Comparison of ENCODE assay signal across 23 cellular contexts in genomic region chr5:68192679-68193060, GRCh38. TPM values are rescaled to one million over a fixed set of nuclear protein-coding genes. Genes with fewer than 3 reads are reported as not detected.
DNase-seq lines count a peak whose midpoint lies in the region; ATAC-seq, FAIRE-seq and TF ChIP-seq lines count a peak whose summit lies in the region.
"Had no signal": no experiment of that assay in that cellular context is flagged by ENCODE, and none has a peak within 500 bp of the region (broad histone marks: within the 10 kb centered on the region; RNA-seq: fewer than 3 reads in every experiment).

No MANE protein-coding gene starts in this region.

- no peaks in the 10 kb centered on the region for H3K36me3 ChIP-seq in HepG2 (replicated peaks in 1 of 2; ENCODE audit: control insufficient read depth in 1 of 2, insufficient read depth in 2 of 2, low read length in 2 of 2)
- no peaks in the 10 kb centered on the region for H3K36me3 ChIP-seq in right lobe of liver
- H3K36me3 ChIP-seq in mesendoderm (ENCODE audit: control insufficient read depth, insufficient read depth, low read length): no peaks in the 10 kb centered on the region
- no peaks in the 10 kb centered on the region for H3K36me3 ChIP-seq in aorta (ENCODE audit: control insufficient read depth in 1 of 2, insufficient read depth in 2 of 2, low read length in 1 of 2)
- H3K36me3 ChIP-seq in SJCRH30: no peaks in the 10 kb centered on the region
- H3K36me3 ChIP-seq: neural progenitor cell, WERI-Rb-1 had no signal

- WGBS in HepG2 (ENCODE audit: low lambda C conversion rate): 67% methylated on average over 3 of the region's 3 CpGs
- 100% methylated on average over 3 of the region's 3 CpGs for WGBS in right lobe of liver (ENCODE audit: insufficient coverage, low coverage, low lambda C conversion rate, missing lambda C conversion rate)
- WGBS in mesendoderm (ENCODE audit: extremely low coverage, insufficient coverage, low lambda C conversion rate): no CpG with 5 or more reads among the region's 3 CpGs
- WGBS in aorta, 2 donors: 28 to 36% methylated on average over 3 of the region's 3 CpGs

- no TSS peak for BruUV-seq in HepG2 (replicated peaks; lab: Mats Ljungman, UMichigan)

- no peak overlapping the region for H2AK5ac ChIP-seq in mesendoderm (ENCODE audit: low read length)

- peaks cover 40% of the 10 kb centered on the region for H3K4me1 ChIP-seq in HepG2 (ENCODE audit: insufficient read depth, low read length)
- peaks cover 0 to 3% (median 0%) of the 10 kb centered on the region in 4 donors for H3K4me1 ChIP-seq in right lobe of liver
- H3K4me1 ChIP-seq in mesendoderm (ENCODE audit: control insufficient read depth, low read depth, low read length): peaks cover 10% of the 10 kb centered on the region
- H3K4me1 ChIP-seq in aorta (ENCODE audit: control insufficient read depth in 1 of 2, insufficient read depth in 2 of 2, low read length in 2 of 2): peaks cover 5 to 11% of the 10 kb centered on the region in 2 donors
- peaks cover 8% of the 10 kb centered on the region for H3K4me1 ChIP-seq in SJCRH30

- no peak overlapping the region for H3K56ac ChIP-seq in mesendoderm (ENCODE audit: low read length)

- no peak overlapping the region for H2BK5ac ChIP-seq in mesendoderm (ENCODE audit: low read length)

- H2BK15ac ChIP-seq in mesendoderm (replicated peaks; ENCODE audit: low read depth): no peak overlapping the region

- no peak overlapping the region for H4K5ac ChIP-seq in mesendoderm (ENCODE audit: low read length)

- H3K18ac ChIP-seq in mesendoderm (ENCODE audit: low read length): peak overlapping the region; percentile 44

- CTCF ChIA-PET in HepG2 (lab: Yijun Ruan, JAX; ENCODE audit: low intra/inter-chr PET ratio, low total read pairs): no interaction called here

- ATAC-seq in HepG2 (no peak), right lobe of liver (no peak), aorta (ENCODE audit: low FRiP score) (peak; percentile 8)
- ATAC-seq: stimulated activated effector memory CD8-positive, alpha-beta T cell treated with anti-CD3 and anti-CD28 coated beads, Interleukin-12 subunit alpha, Interleukin-12 subunit beta, amount 100 ng/mL, for 72 hours had no signal

- H2AFZ ChIP-seq in HepG2 (ENCODE audit: low read length): no peak overlapping the region
- H2AFZ ChIP-seq: neural progenitor cell had no signal

- H3K4me2 ChIP-seq in HepG2 (ENCODE audit: low read depth, low read length) (peak overlapping the region; percentile 45), mesendoderm (ENCODE audit: low read length) (no peak overlapping the region)
- H3K4me2 ChIP-seq: neural progenitor cell, smooth muscle cell had no signal

- no peak for TF ChIP-seq CTCF in HepG2 (CRISPR knock-in tag; IDR thresholded peaks at IDR 0.05)
- no peak for TF ChIP-seq CTCF in right lobe of liver (IDR thresholded peaks at IDR 0.05)
- TF ChIP-seq CTCF in choroid plexus epithelial cell (conservative IDR thresholded peaks at IDR 0.05; ENCODE audit: low read depth, low read length): no peak

- no peaks in the 10 kb centered on the region for H3K79me1 ChIP-seq in mesendoderm (ENCODE audit: low read length)

- H3K27me3 ChIP-seq in HepG2 (ENCODE audit: control insufficient read depth in 1 of 2, insufficient read depth in 2 of 2, low read length in 2 of 2) (no peaks in the 10 kb centered on the region; a peak in 1 of 5 replicates), right lobe of liver (no peaks in the 10 kb centered on the region), mesendoderm (ENCODE audit: insufficient read depth, low read length, poor library complexity) (no peaks in the 10 kb centered on the region), aorta (ENCODE audit: control insufficient read depth in 1 of 2, insufficient read depth in 2 of 2, low read length in 1 of 2) (no peaks in the 10 kb centered on the region), SJCRH30 (no peaks in the 10 kb centered on the region)

- H4K8ac ChIP-seq in mesendoderm (ENCODE audit: low read depth, low read length): no peak overlapping the region

- H3K9me3 ChIP-seq in HepG2 (ENCODE audit: low read length) (no peaks in the 10 kb centered on the region), right lobe of liver (no peaks in the 10 kb centered on the region), aorta (ENCODE audit: control insufficient read depth, low read length) (no peaks in the 10 kb centered on the region), SJCRH30 (replicated peaks) (no peaks in the 10 kb centered on the region)

- H3K9ac ChIP-seq in HepG2 (ENCODE audit: insufficient read depth, low read depth, low read length): no peak overlapping the region
- H3K9ac ChIP-seq in mesendoderm (ENCODE audit: low read length): no peak overlapping the region
- H3K9ac ChIP-seq: neural progenitor cell had no signal

- DNase-seq in HepG2 (ENCODE audit: low spot score): no peak
- no peak for DNase-seq in right lobe of liver
- peak; percentile 76 for DNase-seq in choroid plexus epithelial cell (ENCODE audit: low read depth)
- no peak for DNase-seq in mesendoderm
- DNase-seq in aorta: no peak
- DNase-seq in SJCRH30: no peak
- no peak for DNase-seq in NCI-H1105 (lab: John Stamatoyannopoulos, UW)
- DNase-seq in activated CD4-positive, alpha-beta T cell treated with anti-CD3 and anti-CD28 coated beads, Interleukin-2, amount 50 U/mL, for 48 hours: no peak
- DNase-seq: activated CD4-positive, alpha-beta T cell treated with anti-CD3 and anti-CD28 coated beads, Interleukin-2, amount 50 U/mL, for 1 hour; activated naive CD4-positive, alpha-beta T cell treated with anti-CD3 and anti-CD28 coated beads, Interleukin-2, amount 50 U/mL, for 16 hours; effector memory CD4-positive, alpha-beta T cell; H7; NCI-H1105 treated with DMSO at 0.1 percent for 48 hours; NCI-H2081 treated with DMSO at 0.1 percent for 48 hours; NCI-H345; NCI-H748 treated with DMSO at 0.1 percent for 48 hours; stimulated activated CD4-positive, alpha-beta T cell treated with anti-CD3 and anti-CD28 coated beads, Interleukin-2, amount 100 ng/mL, for 48 hours; WERI-Rb-1 had no signal

- no peak for TF ChIP-seq EP300 in HepG2 (IDR thresholded peaks at IDR 0.05; ENCODE audit: low read depth in 2 of 2, low read length in 2 of 2)
- no peak for TF ChIP-seq EP300 in HepG2 (CRISPR knock-in tag; IDR thresholded peaks at IDR 0.05; ENCODE audit: borderline replicate concordance)

- FAIRE-seq in HepG2 (lab: Jason Lieb, UNC): no peak
- FAIRE-seq: kidney, urothelium cell line had no signal

- in situ Hi-C loops in HepG2 (cut with HindIII; ENCODE audit: extremely low pct_ligation_motif_present, low pct_unique_long_range_greater_than_20kb): no loop called here

- no peak overlapping the region for H2BK120ac ChIP-seq in mesendoderm (ENCODE audit: low read depth, low read length)

- H3K79me2 ChIP-seq in HepG2 (ENCODE audit: insufficient read depth, low read length): no peaks in the 10 kb centered on the region
- no peaks in the 10 kb centered on the region for H3K79me2 ChIP-seq in mesendoderm (ENCODE audit: control insufficient read depth, insufficient read depth, low read length)

- TF ChIP-seq RAD21 in HepG2 (CRISPR knock-in tag; IDR thresholded peaks at IDR 0.05): no peak

- peak overlapping the region; percentile 7 for H3K4ac ChIP-seq in mesendoderm (ENCODE audit: low read depth, low read length)

- no peak overlapping the region for H3K23ac ChIP-seq in mesendoderm (ENCODE audit: low read length)

- intact Hi-C loops in HepG2 (cut with micrococcal nuclease; ENCODE audit: unreplicated experiment): no loop called here
- intact Hi-C loops in right lobe of liver (cut with DNase I): no loop called here
- intact Hi-C loops in aorta (cut with DNase I): no loop called here

- H4K20me1 ChIP-seq in HepG2 (ENCODE audit: insufficient read depth, low read length): no peaks in the 10 kb centered on the region

- H3K4me3 ChIP-seq in HepG2 (replicated peaks in 1 of 3; ENCODE audit: insufficient read depth in 1 of 3, low read depth in 2 of 3, low read length in 3 of 3): peak overlapping the region in 1 of 3 experiments; percentile 9; a peak in 1 of 6 replicates
- no peak overlapping the region for H3K4me3 ChIP-seq in right lobe of liver
- H3K4me3 ChIP-seq in choroid plexus epithelial cell (ENCODE audit: low read depth, low read length): no peak overlapping the region
- no peak overlapping the region for H3K4me3 ChIP-seq in mesendoderm (ENCODE audit: low read length)
- no peak overlapping the region for H3K4me3 ChIP-seq in aorta (ENCODE audit: low read length in 2 of 2)
- no peak overlapping the region for H3K4me3 ChIP-seq in SJCRH30
- H3K4me3 ChIP-seq: neural progenitor cell, smooth muscle cell had no signal

- POLR2A ChIA-PET in HepG2 (lab: Yijun Ruan, JAX): interaction anchor here (1.9 kb wide), 1 partner anchor 24 kb away, joined by 5 read pairs; the partner anchor contains the start of gene PIK3R1

- TF ChIP-seq POLR2A in HepG2 (IDR thresholded peaks at IDR 0.05; ENCODE audit: insufficient read depth in 1 of 2, low read depth in 2 of 2, low read length in 2 of 2) (no peak), right lobe of liver (IDR thresholded peaks at IDR 0.05) (no peak)

- H3K27ac ChIP-seq in HepG2 (ENCODE audit: extremely low read length, insufficient read depth, low read length) (no peak overlapping the region), right lobe of liver (no peak overlapping the region), mesendoderm (ENCODE audit: low read depth, low read length) (peak overlapping the region; percentile 17), aorta (ENCODE audit: low read depth in 1 of 2, low read length in 2 of 2) (peak overlapping the region; percentile 57 to 96), SJCRH30 (no peak overlapping the region)
- H3K27ac ChIP-seq: neural progenitor cell, WERI-Rb-1 had no signal

RNA-seq across cellular contexts. Expression of gene PIK3R1, which starts 22.9 kb away (rescaled TPM):
- 21.3 and 26.0 TPM in 2 replicates for total RNA-seq in HepG2 (2016; rRNA removed; fragmentation: Illumina TruSeq; extraction: Trizol)
- total RNA-seq in HepG2 (2016; cell fraction: cytosol; rRNA removed; fragmentation: Illumina TruSeq; extraction: Trizol; ENCODE audit: low read depth): 15.6 and 18.1 TPM in 2 replicates
- total RNA-seq in HepG2 (2016; cell fraction: insoluble cytoplasmic fraction; rRNA removed; fragmentation: Illumina TruSeq; extraction: Trizol): 23.2 and 24.7 TPM in 2 replicates
- 8.9 and 10.9 TPM in 2 replicates for total RNA-seq in HepG2 (2016; cell fraction: membrane; rRNA removed; fragmentation: Illumina TruSeq; extraction: Trizol)
- 42.9 and 43.7 TPM in 2 replicates for total RNA-seq in HepG2 (2016; cell fraction: nucleus; rRNA removed; fragmentation: Illumina TruSeq; extraction: Trizol)
- 6.4 and 8.4 TPM in 2 replicates for polyA plus RNA-seq in HepG2 (2011; rRNA removed)
- polyA plus RNA-seq in HepG2 (2011; cell fraction: cytosol; rRNA removed): 3.4 and 4.1 TPM in 2 replicates
- 4.4 and 7.1 TPM in 2 replicates for polyA plus RNA-seq in HepG2 (2011; cell fraction: nucleus; rRNA removed)
- 7.9 and 11.9 TPM in 2 replicates for polyA plus RNA-seq in HepG2 (2012)
- polyA plus RNA-seq in HepG2 (2016; cell fraction: cytosol; fragmentation: Illumina TruSeq; extraction: Trizol; ENCODE audit: low read depth): 0.45 and 0.52 TPM in 2 replicates
- polyA plus RNA-seq in HepG2 (2016; cell fraction: insoluble cytoplasmic fraction; fragmentation: Illumina TruSeq; extraction: Trizol; ENCODE audit: low read depth): 19.5 and 20.2 TPM in 2 replicates
- 1.8 and 2.2 TPM in 2 replicates for polyA plus RNA-seq in HepG2 (2016; cell fraction: membrane; fragmentation: Illumina TruSeq; extraction: Trizol; ENCODE audit: low read depth)
- polyA plus RNA-seq in HepG2 (2016; cell fraction: nucleus; fragmentation: Illumina TruSeq; extraction: Trizol; ENCODE audit: insufficient read depth, low read depth): 35.9 and 42.5 TPM in 2 replicates
- 0.19 and 11.0 TPM in 2 replicates for polyA minus RNA-seq in HepG2 (2011; rRNA and poly(A)+ RNA removed; ENCODE audit: low replicate concordance)
- polyA minus RNA-seq in HepG2 (2011; cell fraction: cytosol; rRNA and poly(A)+ RNA removed): 9.1 and 9.7 TPM in 2 replicates
- polyA minus RNA-seq in HepG2 (2011; cell fraction: nucleus; rRNA and poly(A)+ RNA removed): 46.5 and 49.8 TPM in 2 replicates
- total RNA-seq in right lobe of liver: 100 to 1,000 TPM in 2 of 6 experiments, 10 to 100 TPM in 4; 36.3 to 173 (median 72.8) TPM
- 22.1 TPM for polyA plus RNA-seq in mesendoderm (2013, experiment 1 of 2)
- 22.7 TPM for polyA plus RNA-seq in mesendoderm (2013, experiment 2 of 2)
- total RNA-seq in aorta: 100 to 1,000 TPM in 1 of 2 donors, 10 to 100 TPM in 1; 63.4 to 132 TPM
- 10 to 100 TPM; 12.3 to 23.2 TPM for polyA plus RNA-seq in aorta
- 14.7 and 26.0 TPM in 2 replicates for total RNA-seq in SJCRH30 (2014; rRNA removed; shearing (Covaris generic))

Comparison
In these comparisons a context has a peak if more than half of its experiments do, and no peak if none do; other contexts are left out.
1. H3K27ac ChIP-seq: peak in mesendoderm (single experiment) and aorta (2 of 2); none in HepG2 (single experiment), right lobe of liver (0 of 3) and SJCRH30 (single experiment).